26 cellular contexts compared by ENCODE assay signal in genomic region chr14:79586401-79586800, GRCh38.
DNase-seq lines count a peak whose midpoint lies in the region; ATAC-seq and TF ChIP-seq lines count a peak whose summit lies in the region.
"Had no signal": no experiment of that assay in that cellular context is flagged by ENCODE, and none has a peak within 500 bp of the region (broad histone marks: within the 10 kb centered on the region; RNA-seq: fewer than 3 reads in every experiment).

No MANE protein-coding gene starts in this region.

- H4K91ac ChIP-seq in IMR-90 (ENCODE audit: insufficient read depth, low read depth, low read length): peak overlapping the region; percentile 77

- H3K9ac ChIP-seq in IMR-90 (ENCODE audit: low read depth, low read length): no peak overlapping the region
- H3K9ac ChIP-seq in smooth muscle cell (ENCODE audit: low read depth): no peak overlapping the region
- no peak overlapping the region for H3K9ac ChIP-seq in SK-N-SH
- H3K9ac ChIP-seq: KMS-11 had no signal

- H3K4me2 ChIP-seq in IMR-90 (ENCODE audit: low read depth, low read length) (no peak overlapping the region), smooth muscle cell (no peak overlapping the region), SK-N-SH (no peak overlapping the region)
- H3K4me2 ChIP-seq: KMS-11, PC-9 had no signal

- peak overlapping the region; percentile 83; the same call in 1 of the 2 replicates for H2BK120ac ChIP-seq in IMR-90 (ENCODE audit: low read depth, low read length)

- CTCF ChIA-PET in IMR-90 (lab: Yijun Ruan, JAX) (no interaction called here), SK-N-SH (lab: Yijun Ruan, JAX) (interaction anchor here (1.1 kb wide), 1 partner anchor 653 kb away, joined by 3 read pairs; no protein-coding TSS in a partner anchor)

- peaks cover 14% of the 10 kb centered on the region for H3K4me1 ChIP-seq in IMR-90 (ENCODE audit: control insufficient read depth, insufficient read depth, low read length)
- H3K4me1 ChIP-seq in body of pancreas: no peaks in the 10 kb centered on the region
- H3K4me1 ChIP-seq in lung (ENCODE audit: control insufficient read depth in 2 of 2, insufficient read depth in 2 of 2, low read length in 2 of 2): no peaks in the 10 kb centered on the region
- peaks cover 24% of the 10 kb centered on the region for H3K4me1 ChIP-seq in smooth muscle cell (ENCODE audit: low read depth)
- peaks cover 0 to 44% of the 10 kb centered on the region in 2 experiments; a peak in 2 of 4 replicates for H3K4me1 ChIP-seq in SK-N-SH (ENCODE audit: control insufficient read depth in 1 of 2, insufficient read depth in 2 of 2, low read depth in 1 of 2, low read length in 1 of 2)
- H3K4me1 ChIP-seq: stomach had no signal

- WGBS in IMR-90 (ENCODE audit: extremely low coverage in 2 of 2, insufficient read length in 1 of 2), 2 experiments: no CpG with 5 or more reads among the region's 5 CpGs
- 54 to 68% methylated on average over 5 of the region's 5 CpGs for WGBS in body of pancreas, 2 donors
- WGBS in lung, 2 donors: 70 to 88% methylated on average over 5 of the region's 5 CpGs
- 96% methylated on average over 5 of the region's 5 CpGs for WGBS in smooth muscle cell (ENCODE audit: low lambda C conversion rate)
- WGBS in SK-N-SH (ENCODE audit: low lambda C conversion rate): 89% methylated on average over 5 of the region's 5 CpGs

- in situ Hi-C loops in IMR-90 (cut with MboI; ENCODE audit: low sequenced_read_pairs): no loop called here

- H2AK5ac ChIP-seq in IMR-90 (ENCODE audit: low read depth, low read length): peak overlapping the region; percentile 72; the same call in 1 of the 2 replicates

- no peak overlapping the region for H3K23ac ChIP-seq in IMR-90 (ENCODE audit: low read depth, low read length)

- H3K36me3 ChIP-seq in IMR-90 (ENCODE audit: control insufficient read depth, insufficient read depth, low read length) (no peaks in the 10 kb centered on the region), body of pancreas (replicated peaks in 1 of 2; ENCODE audit: insufficient read depth in 1 of 2, low read depth in 2 of 2) (no peaks in the 10 kb centered on the region), lung (ENCODE audit: control insufficient read depth in 2 of 2, insufficient read depth in 2 of 2, low read length in 2 of 2) (no peaks in the 10 kb centered on the region), smooth muscle cell (ENCODE audit: low read depth) (no peaks in the 10 kb centered on the region), SK-N-SH (replicated peaks in 1 of 2; ENCODE audit: control insufficient read depth in 1 of 2, insufficient read depth in 2 of 2, low read length in 1 of 2) (no peaks in the 10 kb centered on the region)
- H3K36me3 ChIP-seq: stomach had no signal

- H2BK15ac ChIP-seq in IMR-90 (ENCODE audit: low read depth, low read length): no peak overlapping the region

- H3K18ac ChIP-seq in IMR-90 (ENCODE audit: low read depth, low read length): peak overlapping the region; percentile 63

- H3K14ac ChIP-seq in IMR-90 (replicated peaks; ENCODE audit: low read depth, low read length): 0 out of 2 replicates have a peak overlapping the region, but pooled peaks have one; percentile 35

- H3K56ac ChIP-seq in IMR-90 (ENCODE audit: extremely low read depth, insufficient read depth, low read length): no peak overlapping the region

- H2BK20ac ChIP-seq in IMR-90 (ENCODE audit: low read depth, low read length): peak overlapping the region; percentile 78; the same call in 1 of the 2 replicates

- H4K8ac ChIP-seq in IMR-90 (ENCODE audit: low read depth in 2 of 2, low read length in 2 of 2): peak overlapping the region; percentile 49 to 72; a peak in 3 of 4 replicates

- H3K27me3 ChIP-seq in IMR-90 (ENCODE audit: control insufficient read depth, insufficient read depth, low read length) (no peaks in the 10 kb centered on the region), body of pancreas (no peaks in the 10 kb centered on the region), lung (ENCODE audit: control insufficient read depth, insufficient read depth) (no peaks in the 10 kb centered on the region), smooth muscle cell (ENCODE audit: low read depth) (no peaks in the 10 kb centered on the region), SK-N-SH (ENCODE audit: insufficient read depth) (no peaks in the 10 kb centered on the region)
- H3K27me3 ChIP-seq: stomach had no signal

- no peak overlapping the region for H2AK9ac ChIP-seq in IMR-90 (replicated peaks; ENCODE audit: low read depth, low read length, poor library complexity)

- H3K4ac ChIP-seq in IMR-90 (ENCODE audit: low read depth, low read length): peak overlapping the region; percentile 58

- H3K4me3 ChIP-seq in IMR-90 (ENCODE audit: insufficient read depth, low read depth, low read length) (no peak overlapping the region), body of pancreas (no peak overlapping the region), lung (no peak overlapping the region), smooth muscle cell (no peak overlapping the region), SK-N-SH (ENCODE audit: low read depth in 2 of 2, low read length in 1 of 2) (no peak overlapping the region)
- H3K4me3 ChIP-seq: PC-9, stomach had no signal

- TF ChIP-seq EP300 in SK-N-SH (IDR thresholded peaks at IDR 0.05; ENCODE audit: borderline replicate concordance in 1 of 2, low read depth in 1 of 2, low read length in 1 of 2): no peak

- dilution Hi-C loops in IMR-90 (cut with HindIII; ENCODE audit: low sequenced_read_pairs, unreplicated experiment): no loop called here

- TF ChIP-seq RAD21 in IMR-90 (IDR thresholded peaks at IDR 0.05; ENCODE audit: low read length) (no peak), SK-N-SH (IDR thresholded peaks at IDR 0.05; ENCODE audit: low read length) (no peak)

- intact Hi-C loops in IMR-90 (cut with micrococcal nuclease) (loop anchor here (10.0 kb wide), 1 partner anchor 1268 kb away; no protein-coding TSS in a partner anchor), body of pancreas (cut with DNase I) (no loop called here), posterior vena cava (cut with DNase I) (no loop called here)

- no TSS peak for BruUV-seq in IMR-90 (replicated peaks; lab: Mats Ljungman, UMichigan)

- H3K79me2 ChIP-seq in smooth muscle cell (ENCODE audit: low read depth): no peaks in the 10 kb centered on the region
- no peaks in the 10 kb centered on the region for H3K79me2 ChIP-seq in SK-N-SH (ENCODE audit: insufficient read depth)

- H3F3A ChIP-seq in smooth muscle cell (ENCODE audit: low read depth): peaks cover 15% of the 10 kb centered on the region
- peaks cover 2% of the 10 kb centered on the region for H3F3A ChIP-seq in SK-N-SH (replicated peaks; ENCODE audit: insufficient read depth)

- POLR2A ChIA-PET in IMR-90 (lab: Charles Lee; ENCODE audit: unreplicated experiment): no interaction called here
- POLR2A ChIA-PET in SK-N-SH (lab: Yijun Ruan, JAX): no interaction called here

- H3K27ac ChIP-seq in IMR-90 (ENCODE audit: insufficient read depth, low read length) (0 out of 2 replicates have a peak overlapping the region, but pooled peaks have one; percentile 55), body of pancreas (peak overlapping the region in 3 of 4 donors; percentile 9 to 70 (median 65)), lung (ENCODE audit: low read depth in 1 of 2, low read length in 1 of 2) (no peak overlapping the region), smooth muscle cell (ENCODE audit: low read depth) (peak overlapping the region; percentile 90), SK-N-SH (ENCODE audit: low read depth in 2 of 2, low read length in 1 of 2) (peak overlapping the region in 1 of 2 experiments; percentile 80; a peak in 1 of 4 replicates)
- H3K27ac ChIP-seq: C4-2B, KMS-11, PC-9, stomach had no signal

- peak overlapping the region; percentile 98 for H2BK5ac ChIP-seq in IMR-90 (ENCODE audit: low read depth, low read length, poor library complexity, severe bottlenecking)

- peaks cover 7% of the 10 kb centered on the region; the same call in 1 of the 2 replicates for H3K9me1 ChIP-seq in IMR-90 (ENCODE audit: insufficient read depth, low read length)

- no peak for TF ChIP-seq POLR2A in IMR-90 (IDR thresholded peaks at IDR 0.05; ENCODE audit: low read depth, low read length)
- no peak for TF ChIP-seq POLR2A in body of pancreas (IDR thresholded peaks at IDR 0.05)

- TF ChIP-seq CTCF in IMR-90 (conservative IDR thresholded peaks at IDR 0.05; ENCODE audit: low read depth, low read length) (no peak), body of pancreas (IDR thresholded peaks at IDR 0.05) (no peak), lung (IDR thresholded peaks at IDR 0.05; ENCODE audit: control extremely low read depth, extremely low read depth) (no peak), smooth muscle cell (IDR thresholded peaks at IDR 0.05; ENCODE audit: borderline replicate concordance, insufficient read depth, poor library complexity, severe bottlenecking) (no peak), SK-N-SH (IDR thresholded peaks at IDR 0.05) (no peak)

- H2AFZ ChIP-seq in IMR-90 (replicated peaks; ENCODE audit: low read length, poor library complexity) (no peak overlapping the region), smooth muscle cell (ENCODE audit: low read depth) (no peak overlapping the region), SK-N-SH (ENCODE audit: low read depth) (no peak overlapping the region)
- H2AFZ ChIP-seq: PC-9 had no signal

- no peaks in the 10 kb centered on the region for H3K9me2 ChIP-seq in SK-N-SH

- H3K9me3 ChIP-seq in IMR-90 (ENCODE audit: control insufficient read depth, insufficient read depth, low read length) (no peaks in the 10 kb centered on the region), body of pancreas (no peaks in the 10 kb centered on the region), lung (ENCODE audit: control insufficient read depth in 2 of 2, insufficient read depth in 1 of 2, low read length in 1 of 2) (no peaks in the 10 kb centered on the region), smooth muscle cell (replicated peaks; ENCODE audit: low read depth) (no peaks in the 10 kb centered on the region), SK-N-SH (no peaks in the 10 kb centered on the region)
- H3K9me3 ChIP-seq: stomach had no signal

- no peaks in the 10 kb centered on the region for H4K20me1 ChIP-seq in IMR-90 (ENCODE audit: insufficient read depth, low read length)
- H4K20me1 ChIP-seq in smooth muscle cell (ENCODE audit: low read depth): no peaks in the 10 kb centered on the region
- no peaks in the 10 kb centered on the region for H4K20me1 ChIP-seq in SK-N-SH (ENCODE audit: insufficient read depth)

- DNase-seq in IMR-90 (no peak), body of pancreas (peak; percentile 29 to 56 (median 41)), lung (ENCODE audit: low spot score) (peak; percentile 50), smooth muscle cell (lab: John Stamatoyannopoulos, UW; ENCODE audit: unreplicated experiment) (no peak), SK-N-SH (no peak), posterior vena cava (ENCODE audit: low spot score) (no peak)
- no peak for DNase-seq in activated CD4-positive, alpha-beta T cell treated with anti-CD3 and anti-CD28 coated beads, Interleukin-2, amount 50 U/mL, for 1 hour
- DNase-seq: activated CD4-positive, alpha-beta T cell treated with anti-CD3 and anti-CD28 coated beads, Interleukin-2, amount 10 ng/mL, durations not matched to agents 24 days and 14 days; activated gamma-delta T cell; activated naive CD8-positive, alpha-beta T cell treated with anti-CD3 and anti-CD28 coated beads, Interleukin-2, amount 10 ng/mL, durations not matched to agents 7 days and 5 days; activated T-cell treated with anti-CD3 and anti-CD28 coated beads, Interleukin-2, amount 50 U/mL, for 24 hours; cerebellar nuclear complex; mammary epithelial cell; NCI-H146; NCI-H524 treated with DMSO at 0.1 percent for 48 hours; PC-9; Right ventricle myocardium superior; small intestine; stimulated activated CD4-positive, alpha-beta T cell treated with anti-CD3 and anti-CD28 coated beads, Interleukin-1b, Interleukin-23, amount 100 ng/mL, for 48 hours; stimulated activated CD8-positive, alpha-beta memory T cell treated with anti-CD3 and anti-CD28 coated beads, Interleukin-4, amount 100 ng/mL, for 48 hours; stomach; T-helper 9 cell had no signal

- H4K5ac ChIP-seq in IMR-90 (ENCODE audit: low read depth, low read length): peak overlapping the region; percentile 30; the same call in 1 of the 2 replicates

- H3K79me1 ChIP-seq in IMR-90 (ENCODE audit: low read depth in 1 of 2, low read length in 2 of 2): no peaks in the 10 kb centered on the region; a peak in 1 of 4 replicates

- ATAC-seq in IMR-90 (ENCODE audit: low read depth): no peak
- ATAC-seq in body of pancreas: peak; percentile 76
- peak; percentile 43 for ATAC-seq in lung (ENCODE audit: insufficient read depth, low FRiP score)
- no peak for ATAC-seq in HG03135 (IDR thresholded peaks at IDR 0.05; ENCODE audit: unreplicated experiment)
- ATAC-seq: HCT116 had no signal

Comparison
In these comparisons a context has a peak if more than half of its experiments do, and no peak if none do; other contexts are left out.
1. ATAC-seq: peak in body of pancreas (single experiment) and lung (single experiment); none in IMR-90 (single experiment) and HG03135 (single experiment).
2. DNase-seq: peak in body of pancreas (4 of 4) and lung (single experiment); none in IMR-90 (single experiment), smooth muscle cell (single experiment), activated CD4-positive, alpha-beta T cell treated with anti-CD3 and anti-CD28 coated beads, Interleukin-2, amount 50 U/mL, for 1 hour (single experiment), SK-N-SH (single experiment) and posterior vena cava (single experiment).
3. H3K27ac ChIP-seq: peak in IMR-90 (single experiment), body of pancreas (3 of 4) and smooth muscle cell (single experiment); none in lung (0 of 2).